In the genomic region with DNA sequence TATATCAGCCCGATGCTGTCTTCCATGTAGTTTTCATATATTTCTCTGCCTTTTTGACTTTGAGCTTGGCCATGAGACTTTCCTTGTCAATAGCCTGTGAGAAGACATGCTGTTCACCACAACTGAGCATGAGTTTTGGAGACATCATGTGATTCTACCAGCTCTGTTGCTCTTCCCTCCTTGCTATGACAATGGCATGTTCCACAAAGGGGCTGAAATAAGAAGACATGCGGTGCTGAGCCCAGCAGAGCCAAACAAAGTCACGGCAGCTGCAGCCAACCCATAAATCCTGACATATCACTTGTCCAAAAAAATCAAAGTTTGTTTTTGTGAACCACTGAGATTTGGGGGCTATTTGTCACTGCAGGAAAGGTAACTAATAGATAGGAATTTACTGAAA, we compare ENCODE assay signal across 1 cellular context.
TF ChIP-seq lines count a peak whose summit lies in the region.

No MANE protein-coding gene starts in this region.

TF ChIP-seq in WTC11, 78 proteins besides CTCF, POLR2A, EP300 and RAD21 (continued from another document):
- TF ChIP-seq, protein P1, sequence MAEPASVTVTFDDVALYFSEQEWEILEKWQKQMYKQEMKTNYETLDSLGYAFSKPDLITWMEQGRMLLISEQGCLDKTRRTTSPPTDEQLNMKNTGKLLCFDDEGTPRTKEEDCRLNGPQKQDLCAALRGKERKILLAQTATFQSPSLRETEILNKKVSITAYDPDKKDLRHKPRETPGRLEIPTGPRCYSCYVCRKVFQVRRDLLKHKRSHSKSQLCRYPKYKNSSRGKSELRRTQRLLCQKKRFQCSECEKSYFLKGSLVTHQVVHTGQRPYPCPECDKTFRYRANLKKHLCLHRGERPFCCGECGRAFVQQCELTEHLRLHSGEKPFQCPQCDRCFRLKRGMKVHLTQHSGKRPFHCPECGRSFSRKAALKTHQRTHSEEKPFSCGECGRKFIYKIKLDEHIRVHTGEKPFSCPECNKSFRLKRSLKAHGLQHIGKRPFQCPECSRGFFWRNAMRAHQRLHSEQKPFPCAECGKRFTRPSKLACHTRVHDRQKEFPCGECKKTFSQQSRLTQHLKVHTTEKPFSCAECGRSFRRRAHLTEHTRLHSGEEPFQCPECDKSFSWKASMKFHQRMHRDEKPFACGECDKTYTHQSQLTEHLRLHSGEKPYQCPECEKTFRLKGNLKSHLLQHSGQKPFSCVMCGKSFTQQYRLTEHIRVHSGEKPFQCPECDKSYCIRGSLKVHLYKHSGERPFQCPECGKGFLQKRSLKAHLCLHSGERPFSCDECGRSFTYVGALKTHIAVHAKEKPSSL (CRISPR knock-in tag; conservative IDR thresholded peaks at IDR 0.05) = no peak
- TF ChIP-seq, protein P2, sequence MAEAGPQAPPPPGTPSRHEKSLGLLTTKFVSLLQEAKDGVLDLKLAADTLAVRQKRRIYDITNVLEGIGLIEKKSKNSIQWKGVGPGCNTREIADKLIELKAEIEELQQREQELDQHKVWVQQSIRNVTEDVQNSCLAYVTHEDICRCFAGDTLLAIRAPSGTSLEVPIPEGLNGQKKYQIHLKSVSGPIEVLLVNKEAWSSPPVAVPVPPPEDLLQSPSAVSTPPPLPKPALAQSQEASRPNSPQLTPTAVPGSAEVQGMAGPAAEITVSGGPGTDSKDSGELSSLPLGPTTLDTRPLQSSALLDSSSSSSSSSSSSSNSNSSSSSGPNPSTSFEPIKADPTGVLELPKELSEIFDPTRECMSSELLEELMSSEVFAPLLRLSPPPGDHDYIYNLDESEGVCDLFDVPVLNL (CRISPR knock-in tag; IDR thresholded peaks at IDR 0.05; ENCODE audit: borderline replicate concordance, low read depth) = no peak
- TF ChIP-seq, protein P3, sequence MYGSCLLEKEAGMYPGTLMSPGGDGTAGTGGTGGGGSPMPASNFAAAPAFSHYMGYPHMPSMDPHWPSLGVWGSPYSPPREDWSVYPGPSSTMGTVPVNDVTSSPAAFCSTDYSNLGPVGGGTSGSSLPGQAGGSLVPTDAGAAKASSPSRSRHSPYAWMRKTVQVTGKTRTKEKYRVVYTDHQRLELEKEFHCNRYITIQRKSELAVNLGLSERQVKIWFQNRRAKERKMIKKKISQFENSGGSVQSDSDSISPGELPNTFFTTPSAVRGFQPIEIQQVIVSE (CRISPR knock-in tag; IDR thresholded peaks at IDR 0.05; ENCODE audit: borderline replicate concordance) = no peak
- no peak for TF ChIP-seq ETV6 (CRISPR knock-in tag; IDR thresholded peaks at IDR 0.05)
